Comparison of ENCODE assay signal across 9 cellular contexts in the genomic region with DNA sequence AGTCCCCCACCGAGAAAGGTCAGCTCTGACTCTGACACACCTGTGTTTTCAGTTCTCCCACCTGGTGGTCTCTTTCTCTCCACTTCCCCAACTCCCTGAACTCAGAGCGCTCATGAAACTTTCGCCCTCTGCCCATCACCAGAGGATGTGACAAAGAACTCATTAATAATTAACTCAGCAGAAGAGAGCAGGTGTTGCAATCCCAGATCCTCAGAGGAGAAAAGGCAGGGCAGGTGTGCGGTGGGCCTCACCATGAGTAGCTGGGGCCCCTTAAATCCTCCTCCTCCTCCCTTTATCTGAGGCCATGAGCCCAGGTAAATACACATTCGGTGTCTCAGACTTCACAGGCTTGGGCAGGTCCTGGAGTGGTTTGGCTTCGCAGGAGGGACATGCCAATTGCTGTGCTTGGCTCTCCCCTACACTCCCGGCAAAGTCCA. TPM values are rescaled to one million over a fixed set of nuclear protein-coding genes. Genes with fewer than 3 reads are reported as not detected.
A peak's percentile ranks its signal among the peaks of the same experiment; 100 is the strongest.
DNase-seq lines count a peak whose midpoint lies in the region; ATAC-seq and TF ChIP-seq lines count a peak whose summit lies in the region.
"Had no signal": no experiment of that assay in that cellular context is flagged by ENCODE, and none has a peak within 500 bp of the region (broad histone marks: within the 10 kb centered on the region; RNA-seq: fewer than 3 reads in every experiment).

No MANE protein-coding gene starts in this region.

- no peaks in the 10 kb centered on the region for H3K27me3 ChIP-seq in HCT116 (ENCODE audit: insufficient read depth, low read length)

- no TSS peak for BruUV-seq in HCT116 (replicated peaks; lab: Mats Ljungman, UMichigan)

- no peaks in the 10 kb centered on the region for H3K9me3 ChIP-seq in HCT116 (ENCODE audit: control insufficient read depth in 1 of 2, insufficient read depth in 1 of 2, low read depth in 1 of 2, low read length in 2 of 2)
- no peaks in the 10 kb centered on the region for H3K9me3 ChIP-seq in mucosa of descending colon

- H4K20me1 ChIP-seq in HCT116 (ENCODE audit: insufficient read depth), result no peaks in the 10 kb centered on the region

- no peak overlapping the region for H2AFZ ChIP-seq in HCT116 (ENCODE audit: low read depth, low read length, poor library complexity, severe bottlenecking)

- no peaks in the 10 kb centered on the region for H3K9me2 ChIP-seq in HCT116 (ENCODE audit: insufficient read depth)

- H3K4me3 ChIP-seq in HCT116 (replicated peaks in 1 of 2; ENCODE audit: low read depth in 1 of 2, low read length in 2 of 2) (0 out of 4 replicates have a peak overlapping the region, but pooled peaks of 1 of the 2 experiments have one; percentile 25), mucosa of descending colon (no peak overlapping the region)

- H3K27ac ChIP-seq in HCT116 (ENCODE audit: low read depth, low read length), result peak overlapping the region; percentile 74; the same call in 1 of the 2 replicates

- TF ChIP-seq CTCF in HCT116 (IDR thresholded peaks at IDR 0.05 in 2 of 3, conservative IDR thresholded peaks at IDR 0.05 in 1 of 3; ENCODE audit: borderline replicate concordance in 1 of 3, insufficient read depth in 1 of 3, low read depth in 2 of 3, low read length in 2 of 3) (no peak), mucosa of descending colon (IDR thresholded peaks at IDR 0.05) (no peak)

- RAD21 ChIA-PET in HCT116 (lab: Charles Lee; ENCODE audit: low non-redundant PET in 1 of 2, low total read pairs in 2 of 2, uncharacterized antibody in 2 of 2, unreplicated experiment in 2 of 2), result no interaction called here

- TF ChIP-seq RAD21 in HCT116 (IDR thresholded peaks at IDR 0.05; ENCODE audit: low read depth), result no peak

- peak overlapping the region; percentile 72 for H3K9ac ChIP-seq in HCT116 (ENCODE audit: low read length)

- 0 out of 2 replicates have a peak, but pooled peaks cover 6% of the 10 kb centered on the region for H3K79me2 ChIP-seq in HCT116 (ENCODE audit: insufficient read depth, low read length)

- DNase-seq in DMS53 treated with DMSO at 0.1 percent for 48 hours (lab: John Stamatoyannopoulos, UW; ENCODE audit: unreplicated experiment) (peak; percentile 98), HCT116 (ENCODE audit: low read depth, low spot score) (no peak), SW480 (ENCODE audit: low spot score) (peak; percentile 90), mucosa of descending colon (peak in 2 of 3 donors; percentile 56 to 58), EL (no peak), epidermal melanocyte (ENCODE audit: insufficient read length, low spot score) (no peak)
- no peak for DNase-seq in activated CD8-positive, alpha-beta memory T cell treated with anti-CD3 and anti-CD28 coated beads, Interleukin-2, amount 50 U/mL, for 4 hours
- DNase-seq: NCI-H1930 had no signal

- CTCF ChIA-PET in HCT116 (lab: Charles Lee), result interaction anchor here (0.9 to 2.4 kb wide), 3 partner anchors 39 to 94 kb away, joined by 4 to 7 read pairs (median 4); no protein-coding TSS in a partner anchor

- no peaks in the 10 kb centered on the region for H3K36me3 ChIP-seq in HCT116 (ENCODE audit: control insufficient read depth in 1 of 2, insufficient read depth in 2 of 2, low read length in 2 of 2)
- H3K36me3 ChIP-seq in mucosa of descending colon (ENCODE audit: low read depth), result no peaks in the 10 kb centered on the region

- H3K4me2 ChIP-seq in HCT116 (ENCODE audit: low read length), result peak overlapping the region; percentile 88

- H3K4me1 ChIP-seq in HCT116 (ENCODE audit: control insufficient read depth in 1 of 2, insufficient read depth in 2 of 2, low read length in 2 of 2), result peaks cover 63 to 92% of the 10 kb centered on the region in 2 experiments
- H3K4me1 ChIP-seq in mucosa of descending colon (ENCODE audit: low read depth), result peaks cover 44% of the 10 kb centered on the region

- no peak for TF ChIP-seq POLR2A in HCT116 (IDR thresholded peaks at IDR 0.05; ENCODE audit: borderline replicate concordance, extremely low read depth, insufficient read depth, insufficient read length)

- no peak for ATAC-seq in HCT116
- peak; percentile 58 for ATAC-seq in mucosa of descending colon
- no peak for ATAC-seq in GM21526 (IDR thresholded peaks at IDR 0.05; ENCODE audit: low FRiP score, unreplicated experiment)

- POLR2A ChIA-PET in HCT116 (lab: Charles Lee), result interaction anchor here (1.4 kb wide), 1 partner anchor 21 kb away, joined by 3 read pairs; a partner anchor contains a TSS

- intact Hi-C loops in HCT116 (cut with micrococcal nuclease), result loop anchor here (1.0 to 2.0 kb wide), 2 partner anchors 37 to 93 kb away; no protein-coding TSS in a partner anchor
- intact Hi-C loops in mucosa of descending colon (cut with DNase I, micrococcal nuclease), result no loop called here

TF ChIP-seq in HCT116, 20 proteins besides CTCF, POLR2A, EP300 and RAD21:
- TF ChIP-seq EZH2 (IDR thresholded peaks at IDR 0.05) (no peak), SRF (IDR thresholded peaks at IDR 0.05; ENCODE audit: low read depth) (no peak), EZH2phosphoT487 (IDR thresholded peaks at IDR 0.05; ENCODE audit: borderline replicate concordance) (no peak), SP1 (IDR thresholded peaks at IDR 0.05; ENCODE audit: low read depth) (no peak), EGR1 (IDR thresholded peaks at IDR 0.05; ENCODE audit: low read depth) (no peak), ZFX (IDR thresholded peaks at IDR 0.05) (no peak), ZNF274 (IDR thresholded peaks at IDR 0.05; ENCODE audit: low read depth, low read length) (no peak), FOSL1 (IDR thresholded peaks at IDR 0.05; ENCODE audit: low read depth) (no peak), TCF7L2 (IDR thresholded peaks at IDR 0.05; ENCODE audit: borderline replicate concordance, extremely low read depth, insufficient read depth, insufficient read length) (no peak), POLR2AphosphoS5 (IDR thresholded peaks at IDR 0.05; ENCODE audit: low read depth, low read length) (no peak)
- TF ChIP-seq, protein P1, sequence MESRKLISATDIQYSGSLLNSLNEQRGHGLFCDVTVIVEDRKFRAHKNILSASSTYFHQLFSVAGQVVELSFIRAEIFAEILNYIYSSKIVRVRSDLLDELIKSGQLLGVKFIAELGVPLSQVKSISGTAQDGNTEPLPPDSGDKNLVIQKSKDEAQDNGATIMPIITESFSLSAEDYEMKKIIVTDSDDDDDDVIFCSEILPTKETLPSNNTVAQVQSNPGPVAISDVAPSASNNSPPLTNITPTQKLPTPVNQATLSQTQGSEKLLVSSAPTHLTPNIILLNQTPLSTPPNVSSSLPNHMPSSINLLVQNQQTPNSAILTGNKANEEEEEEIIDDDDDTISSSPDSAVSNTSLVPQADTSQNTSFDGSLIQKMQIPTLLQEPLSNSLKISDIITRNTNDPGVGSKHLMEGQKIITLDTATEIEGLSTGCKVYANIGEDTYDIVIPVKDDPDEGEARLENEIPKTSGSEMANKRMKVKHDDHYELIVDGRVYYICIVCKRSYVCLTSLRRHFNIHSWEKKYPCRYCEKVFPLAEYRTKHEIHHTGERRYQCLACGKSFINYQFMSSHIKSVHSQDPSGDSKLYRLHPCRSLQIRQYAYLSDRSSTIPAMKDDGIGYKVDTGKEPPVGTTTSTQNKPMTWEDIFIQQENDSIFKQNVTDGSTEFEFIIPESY (IDR thresholded peaks at IDR 0.05; ENCODE audit: extremely low read depth, insufficient replicate concordance, low read length), result no peak
- TF ChIP-seq, protein P2, sequence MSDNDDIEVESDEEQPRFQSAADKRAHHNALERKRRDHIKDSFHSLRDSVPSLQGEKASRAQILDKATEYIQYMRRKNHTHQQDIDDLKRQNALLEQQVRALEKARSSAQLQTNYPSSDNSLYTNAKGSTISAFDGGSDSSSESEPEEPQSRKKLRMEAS (IDR thresholded peaks at IDR 0.05), result no peak

RNA-seq across cellular contexts. Expression of a gene that starts 1.7 kb away (rescaled TPM):
- total RNA-seq in HCT116 (2021; ENCODE audit: unreplicated experiment), result 70.2 TPM
- 98.9 and 197 TPM in 2 replicates for polyA plus RNA-seq in HCT116 (2012)
- 100 to 1,000 TPM in 1 of 3 donors, 10 to 100 TPM in 2; 40.3 to 142 (median 62.1) TPM for total RNA-seq in mucosa of descending colon

RNA-seq across cellular contexts. Expression of a gene that starts 21.3 kb away (rescaled TPM):
- total RNA-seq in HCT116 (2021; ENCODE audit: unreplicated experiment) (not detected), mucosa of descending colon (10 to 100 TPM in 1 of 3 donors, 1 to 10 TPM in 2; 5.8 to 13.5 (median 9.0) TPM)
- 0.06 TPM in 1 of 2 replicates, not detected in the other for polyA plus RNA-seq in HCT116 (2012)

RNA-seq across cellular contexts. Expression of a gene that starts 50.7 kb away (rescaled TPM):
- 0.27 TPM for total RNA-seq in HCT116 (2021; ENCODE audit: unreplicated experiment)
- polyA plus RNA-seq in HCT116 (2012), result not detected in 2 replicates
- total RNA-seq in mucosa of descending colon, result 1 to 10 TPM in 2 of 3 donors, not detected in 1; 2.8 to 5.7 TPM

Comparison
In these comparisons a context has a peak if more than half of its experiments do, and no peak if none do; other contexts are left out.
1. DNase-seq: peak in DMS53 treated with DMSO at 0.1 percent for 48 hours (single experiment), SW480 (single experiment) and mucosa of descending colon (2 of 3); none in HCT116 (single experiment), activated CD8-positive, alpha-beta memory T cell treated with anti-CD3 and anti-CD28 coated beads, Interleukin-2, amount 50 U/mL, for 4 hours (single experiment), EL (single experiment) and epidermal melanocyte (single experiment).